ENCODE assay signal across 1 cellular context in genomic region chr6:40714576-40715500, GRCh38.
TF ChIP-seq lines count a peak whose summit lies in the region.

No MANE protein-coding gene starts in this region.

TF ChIP-seq in HepG2, 621 proteins besides CTCF, POLR2A, EP300 and RAD21 (continued from another document and continues in another):
- TF ChIP-seq ZBTB10 (CRISPR knock-in tag; IDR thresholded peaks at IDR 0.05; ENCODE audit: borderline replicate concordance) = no peak
- TF ChIP-seq RERE (CRISPR knock-in tag; IDR thresholded peaks at IDR 0.05; ENCODE audit: low read depth) = peak; percentile 98
- TF ChIP-seq STAG1 (CRISPR knock-in tag; IDR thresholded peaks at IDR 0.05) = peak; percentile 35; the same call in 1 of the 2 replicates
- TF ChIP-seq KLF6 (CRISPR knock-in tag; IDR thresholded peaks at IDR 0.05) = no peak
- TF ChIP-seq POLR2AphosphoS5 (IDR thresholded peaks at IDR 0.05; ENCODE audit: low read depth, low read length) = no peak
- no peak for TF ChIP-seq ZIK1 (CRISPR knock-in tag; IDR thresholded peaks at IDR 0.05; ENCODE audit: borderline replicate concordance, low read depth)
- TF ChIP-seq ZNF839 (CRISPR knock-in tag; IDR thresholded peaks at IDR 0.05; ENCODE audit: borderline replicate concordance) = no peak
- no peak for TF ChIP-seq ZNF598 (CRISPR knock-in tag; IDR thresholded peaks at IDR 0.05; ENCODE audit: borderline replicate concordance)
- TF ChIP-seq SOX6 (IDR thresholded peaks at IDR 0.05) = no peak
- TF ChIP-seq SOX6 (CRISPR knock-in tag; IDR thresholded peaks at IDR 0.05) = peak; percentile 86
- TF ChIP-seq ATF3 (CRISPR knock-in tag; IDR thresholded peaks at IDR 0.05) = peak; percentile 71; the same call in 1 of the 2 replicates
- TF ChIP-seq TBL1XR1 (IDR thresholded peaks at IDR 0.05; ENCODE audit: borderline replicate concordance, low read length, partially characterized antibody) = peak; percentile 61
- no peak for TF ChIP-seq MLXIP (CRISPR knock-in tag; IDR thresholded peaks at IDR 0.05; ENCODE audit: borderline replicate concordance)
- TF ChIP-seq ZNF792 (CRISPR knock-in tag; IDR thresholded peaks at IDR 0.05) = peak; percentile 96
- peak; percentile 27; the same call in 1 of the 2 replicates for TF ChIP-seq ATF7 (IDR thresholded peaks at IDR 0.05)
- no peak; the same call in 1 of the 2 replicates for TF ChIP-seq ATF7 (CRISPR knock-in tag; IDR thresholded peaks at IDR 0.05)
- no peak for TF ChIP-seq KLF9 (CRISPR knock-in tag; IDR thresholded peaks at IDR 0.05; ENCODE audit: low read depth)
- TF ChIP-seq ZSCAN25 (CRISPR knock-in tag; IDR thresholded peaks at IDR 0.05) = no peak
- TF ChIP-seq PLSCR1 (CRISPR knock-in tag; IDR thresholded peaks at IDR 0.05; ENCODE audit: borderline replicate concordance) = no peak
- TF ChIP-seq ZFP36 (IDR thresholded peaks at IDR 0.05; ENCODE audit: borderline replicate concordance, low read depth, low read length, partially characterized antibody) = peak; percentile 82
- TF ChIP-seq KLF16 (CRISPR knock-in tag; IDR thresholded peaks at IDR 0.05) = peak in 1 of 2 experiments; percentile 83; a peak in 2 of 4 replicates
- no peak for TF ChIP-seq TGIF2 (CRISPR knock-in tag; IDR thresholded peaks at IDR 0.05)
- TF ChIP-seq HIVEP1 (CRISPR knock-in tag; IDR thresholded peaks at IDR 0.05) = no peak
- peak; percentile 100 for TF ChIP-seq ZSCAN21 (CRISPR knock-in tag; IDR thresholded peaks at IDR 0.05; ENCODE audit: borderline replicate concordance)
- no peak for TF ChIP-seq CBFB (CRISPR knock-in tag; IDR thresholded peaks at IDR 0.05)
- no peak for TF ChIP-seq ZNF572 (CRISPR knock-in tag; IDR thresholded peaks at IDR 0.05)
- no peak for TF ChIP-seq ZBTB38 (CRISPR knock-in tag; IDR thresholded peaks at IDR 0.05)
- TF ChIP-seq HMGA1 (CRISPR knock-in tag; conservative IDR thresholded peaks at IDR 0.05) = no peak
- TF ChIP-seq UBTF (CRISPR knock-in tag; IDR thresholded peaks at IDR 0.05) = peak; percentile 43; the same call in 1 of the 2 replicates
- TF ChIP-seq RFXAP (CRISPR knock-in tag; IDR thresholded peaks at IDR 0.05; ENCODE audit: borderline replicate concordance) = no peak; the same call in 1 of the 2 replicates
- TF ChIP-seq NCOA1 (CRISPR knock-in tag; IDR thresholded peaks at IDR 0.05) = no peak
- no peak for TF ChIP-seq TRAFD1 (CRISPR knock-in tag; IDR thresholded peaks at IDR 0.05; ENCODE audit: borderline replicate concordance)
- TF ChIP-seq NFATC3 (CRISPR knock-in tag; IDR thresholded peaks at IDR 0.05) = no peak
- TF ChIP-seq ZNF550 (CRISPR knock-in tag; IDR thresholded peaks at IDR 0.05; ENCODE audit: borderline replicate concordance) = no peak
- TF ChIP-seq ATRX (CRISPR knock-in tag; IDR thresholded peaks at IDR 0.05; ENCODE audit: borderline replicate concordance) = no peak
- TF ChIP-seq ZNF724P (CRISPR knock-in tag; IDR thresholded peaks at IDR 0.05; ENCODE audit: borderline replicate concordance) = 0 out of 2 replicates have a peak, but pooled peaks have one; percentile 65
- 0 out of 2 replicates have a peak, but pooled peaks have one; percentile 18 for TF ChIP-seq HBP1 (CRISPR knock-in tag; IDR thresholded peaks at IDR 0.05; ENCODE audit: low read depth)
- no peak for TF ChIP-seq LRRFIP1 (CRISPR knock-in tag; conservative IDR thresholded peaks at IDR 0.05)
- no peak for TF ChIP-seq NCOA5 (CRISPR knock-in tag; IDR thresholded peaks at IDR 0.05)
- TF ChIP-seq ZNF616 (CRISPR knock-in tag; IDR thresholded peaks at IDR 0.05; ENCODE audit: low read depth) = no peak
